Comparison of ENCODE assay signal across 10 cellular contexts in genomic region chr2:197306024-197306690, GRCh38. TPM values are rescaled to one million over a fixed set of nuclear protein-coding genes. Genes with fewer than 3 reads are reported as not detected.
DNase-seq lines count a peak whose midpoint lies in the region; ATAC-seq, FAIRE-seq and TF ChIP-seq lines count a peak whose summit lies in the region.
"Had no signal": no experiment of that assay in that cellular context is flagged by ENCODE, and none has a peak within 500 bp of the region (broad histone marks: within the 10 kb centered on the region; RNA-seq: fewer than 3 reads in every experiment).

No MANE protein-coding gene starts in this region.

- H3K4me3 Mint-ChIP-seq in CD4-positive, alpha-beta memory T cell = peak overlapping the region; percentile 87 to 97 (median 95)
- H3K4me3 Mint-ChIP-seq: neural progenitor cell had no signal

- CTCF ChIA-PET in CD4-positive, alpha-beta memory T cell (lab: Charles Lee; ENCODE audit: partially characterized antibody) = interaction anchor here (1.3 to 11.5 kb wide), 10 partner anchors 10 to 115 kb away, joined by 3 to 146 read pairs (median 32); no protein-coding TSS in a partner anchor

- WGBS in pancreas, 2 donors = 77 to 78% methylated on average over 5 of the region's 5 CpGs

- ATAC-seq in pancreas (no peak), GM21619 (IDR thresholded peaks at IDR 0.05; ENCODE audit: unreplicated experiment) (no peak), GM19455 (IDR thresholded peaks at IDR 0.05; ENCODE audit: unreplicated experiment) (no peak), omental fat pad (ENCODE audit: low FRiP score) (no peak)

- peak overlapping the region; percentile 24 to 87 for H3K4me3 ChIP-seq in CD4-positive, alpha-beta memory T cell (ENCODE audit: low read length in 2 of 2)
- H3K4me3 ChIP-seq in pancreas (no peak overlapping the region), WERI-Rb-1 (ENCODE audit: low read depth, low read length) (no peak overlapping the region)
- H3K4me3 ChIP-seq: neural progenitor cell had no signal

- peak overlapping the region; percentile 93 for H3K27ac ChIP-seq in CD4-positive, alpha-beta memory T cell (ENCODE audit: low read depth, low read length)
- H3K27ac ChIP-seq in angular gyrus (ENCODE audit: low read depth, low read length) (peak overlapping the region; percentile 33), pancreas (peak overlapping the region in 3 of 4 donors; percentile 40 to 64 (median 43)), WERI-Rb-1 (no peak overlapping the region)
- H3K27ac ChIP-seq: neural progenitor cell had no signal

- no peaks in the 10 kb centered on the region for H3K9me3 ChIP-seq in CD4-positive, alpha-beta memory T cell (ENCODE audit: control insufficient read depth in 1 of 2, low read length in 2 of 2)
- H3K9me3 ChIP-seq in pancreas (no peaks in the 10 kb centered on the region), WERI-Rb-1 (ENCODE audit: severe bottlenecking) (no peaks in the 10 kb centered on the region)

- peaks cover 55 to 81% (median 59%) of the 10 kb centered on the region in 4 donors for H3K4me1 Mint-ChIP-seq in CD4-positive, alpha-beta memory T cell

- no peak for DNase-seq in CD4-positive, alpha-beta memory T cell
- DNase-seq in pancreas (no peak), omental fat pad (ENCODE audit: low spot score) (no peak), WERI-Rb-1 (no peak)
- DNase-seq: NCI-H524 had no signal

- FAIRE-seq in pancreas (lab: Jason Lieb, UNC) = no peak

- peaks cover 73% of the 10 kb centered on the region for H3K4me1 ChIP-seq in CD4-positive, alpha-beta memory T cell (ENCODE audit: insufficient read depth, low read length)
- H3K4me1 ChIP-seq in pancreas = peaks cover 6 to 29% (median 25%) of the 10 kb centered on the region in 3 donors

- intact Hi-C loops in CD4-positive, alpha-beta memory T cell (cut with micrococcal nuclease) = no loop called here
- intact Hi-C loops in pancreas (cut with DNase I) = loop anchor here in 1 of 3 donors (10.0 kb wide), 1 partner anchor 111 kb away; no protein-coding TSS in a partner anchor

- TF ChIP-seq POLR2A in GM15510 (IDR thresholded peaks at IDR 0.05; ENCODE audit: borderline replicate concordance, extremely low read depth, insufficient read length) = peak; percentile 6

- H3K27me3 Mint-ChIP-seq in CD4-positive, alpha-beta memory T cell = no peaks in the 10 kb centered on the region

- peak overlapping the region; percentile 93 to 95 (median 94) for H3K27ac Mint-ChIP-seq in CD4-positive, alpha-beta memory T cell
- H3K27ac Mint-ChIP-seq: neural progenitor cell had no signal

- no peaks in the 10 kb centered on the region for H3K27me3 ChIP-seq in CD4-positive, alpha-beta memory T cell (ENCODE audit: insufficient read depth, low read length)
- H3K27me3 ChIP-seq in pancreas (no peaks in the 10 kb centered on the region), WERI-Rb-1 (ENCODE audit: insufficient read depth, low read depth, severe bottlenecking) (peaks cover under 1% of the 10 kb centered on the region)

- no peak for TF ChIP-seq CTCF in pancreas (IDR thresholded peaks at IDR 0.05)
- TF ChIP-seq CTCF in omental fat pad (IDR thresholded peaks at IDR 0.05) = no peak
- no peak for TF ChIP-seq CTCF in WERI-Rb-1 (IDR thresholded peaks at IDR 0.05; ENCODE audit: low read depth, low read length)

- H3K9me3 Mint-ChIP-seq in CD4-positive, alpha-beta memory T cell = no peaks in the 10 kb centered on the region
- H3K9me3 Mint-ChIP-seq: neural progenitor cell had no signal

- POLR2A ChIA-PET in CD4-positive, alpha-beta memory T cell (lab: Charles Lee; ENCODE audit: partially characterized antibody) = interaction anchor here (0.8 to 20.5 kb wide), 14 partner anchors 9 to 193 kb away, joined by 3 to 1065 read pairs (median 4); no protein-coding TSS in a partner anchor

- H3K36me3 Mint-ChIP-seq in CD4-positive, alpha-beta memory T cell = peaks cover 22 to 50% of the 10 kb centered on the region in 2 donors
- H3K36me3 Mint-ChIP-seq: neural progenitor cell had no signal

- peaks cover 11% of the 10 kb centered on the region for H3K36me3 ChIP-seq in CD4-positive, alpha-beta memory T cell (ENCODE audit: insufficient read depth, low read length)
- no peaks in the 10 kb centered on the region for H3K36me3 ChIP-seq in pancreas
- no peaks in the 10 kb centered on the region for H3K36me3 ChIP-seq in WERI-Rb-1
- H3K36me3 ChIP-seq: neural progenitor cell had no signal

RNA-seq across cellular contexts. Expression of gene ANKRD44, which starts 4.4 kb away (rescaled TPM):
- total RNA-seq in CD4-positive, alpha-beta memory T cell = 100 to 1,000 TPM; 229 to 248 TPM
- 10 to 100 TPM; 51.5 to 87.9 TPM for polyA plus RNA-seq in CD4-positive, alpha-beta memory T cell
- 10 to 100 TPM in 1 of 6 donors, 1 to 10 TPM in 5; 6.9 to 12.5 (median 8.5) TPM for total RNA-seq in pancreas
- 1 to 10 TPM; 1.9 to 2.6 TPM for polyA plus RNA-seq in pancreas
- 10 to 100 TPM; 18.4 to 56.3 (median 30.1) TPM for total RNA-seq in omental fat pad

Comparison
In these comparisons a context has a peak if more than half of its experiments do, and no peak if none do; other contexts are left out.
1. H3K4me3 ChIP-seq: peak in CD4-positive, alpha-beta memory T cell (2 of 2); none in pancreas (0 of 4) and WERI-Rb-1 (single experiment).
2. RNA of gene ANKRD44, which starts 4.4 kb away (total RNA-seq): 229 to 248 TPM in CD4-positive, alpha-beta memory T cell; 18.4 to 56.3 TPM in omental fat pad and 6.9 to 12.5 TPM in pancreas; every median in the first group is over 4 times any median in the second.